28 cellular contexts compared by ENCODE assay signal in the genomic region with DNA sequence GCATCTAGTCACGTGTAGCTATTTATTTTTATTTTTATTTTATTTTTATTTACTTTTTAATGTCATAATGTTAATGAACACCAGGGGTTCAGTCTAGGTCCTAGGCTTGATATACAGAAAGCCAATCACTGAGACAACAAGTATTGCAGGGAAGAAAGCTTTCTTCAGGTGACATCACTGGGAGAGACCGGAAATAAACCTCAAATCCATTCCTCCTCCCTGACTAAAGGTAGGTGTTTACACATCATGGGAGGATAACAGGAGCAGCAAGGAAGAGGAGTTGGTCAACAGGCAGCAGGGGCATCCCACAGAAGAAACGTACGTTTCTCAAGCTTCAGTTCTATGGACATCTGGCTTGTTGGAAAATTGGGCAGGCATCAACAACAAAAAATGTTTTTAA.
"Had no signal": no experiment of that assay in that cellular context is flagged by ENCODE, and none has a peak within 500 bp of the region (broad histone marks: within the 10 kb centered on the region; RNA-seq: fewer than 3 reads in every experiment).

No MANE protein-coding gene starts in this region.

- FAIRE-seq: islet of Langerhans, kidney, pancreas, small intestine, urothelium cell line had no signal

- H3K4me1 ChIP-seq: left lung, lower lobe of right lung, pancreas, prostate gland, sigmoid colon, spleen, suprapubic skin, tibial artery, upper lobe of right lung had no signal

- H3K27me3 ChIP-seq: left lung, pancreas, sigmoid colon, spleen, suprapubic skin, tibial artery, upper lobe of right lung had no signal

- ATAC-seq: left colon; left lung; lower lobe of right lung; naive thymus-derived CD8-positive, alpha-beta T cell; pancreas; right cardiac atrium; stimulated activated effector memory CD8-positive, alpha-beta T cell treated with anti-CD3 and anti-CD28 coated beads, Interleukin-12 subunit alpha, Interleukin-12 subunit beta, amount 100 ng/mL, for 72 hours; upper lobe of right lung had no signal

- H3K9me3 ChIP-seq: pancreas, prostate gland, upper lobe of right lung had no signal

- H3K27ac ChIP-seq: left lung, lower lobe of right lung, pancreas, prostate gland, sigmoid colon, spleen, suprapubic skin, thoracic aorta, tibial artery, upper lobe of right lung had no signal

- H3K4me3 ChIP-seq: left lung, lower lobe of right lung, pancreas, prostate gland, sigmoid colon, spleen, suprapubic skin, thoracic aorta, tibial artery, upper lobe of right lung had no signal

- H3K36me3 ChIP-seq: left lung, lower lobe of right lung, pancreas, prostate gland, sigmoid colon, spleen, suprapubic skin, thoracic aorta, tibial artery, upper lobe of right lung had no signal

- DNase-seq: hypothalamus; immature natural killer cell; kidney; left colon; left lung; lower lobe of right lung; mammary epithelial cell; mesenchymal stem cell; naive thymus-derived CD8-positive, alpha-beta T cell; nucleus accumbens; pancreas; posterior cingulate gyrus; retina; right cardiac atrium; sigmoid colon; small intestine; spleen; stimulated activated CD4-positive, alpha-beta T cell treated with anti-CD3 and anti-CD28 coated beads, Interleukin-4, amount 100 ng/mL, for 24 hours; stimulated activated naive CD4-positive, alpha-beta T cell; tibial artery; trophoblast cell; upper lobe of right lung had no signal
